Comparison of ENCODE assay signal across 1 cellular context in the genomic region with DNA sequence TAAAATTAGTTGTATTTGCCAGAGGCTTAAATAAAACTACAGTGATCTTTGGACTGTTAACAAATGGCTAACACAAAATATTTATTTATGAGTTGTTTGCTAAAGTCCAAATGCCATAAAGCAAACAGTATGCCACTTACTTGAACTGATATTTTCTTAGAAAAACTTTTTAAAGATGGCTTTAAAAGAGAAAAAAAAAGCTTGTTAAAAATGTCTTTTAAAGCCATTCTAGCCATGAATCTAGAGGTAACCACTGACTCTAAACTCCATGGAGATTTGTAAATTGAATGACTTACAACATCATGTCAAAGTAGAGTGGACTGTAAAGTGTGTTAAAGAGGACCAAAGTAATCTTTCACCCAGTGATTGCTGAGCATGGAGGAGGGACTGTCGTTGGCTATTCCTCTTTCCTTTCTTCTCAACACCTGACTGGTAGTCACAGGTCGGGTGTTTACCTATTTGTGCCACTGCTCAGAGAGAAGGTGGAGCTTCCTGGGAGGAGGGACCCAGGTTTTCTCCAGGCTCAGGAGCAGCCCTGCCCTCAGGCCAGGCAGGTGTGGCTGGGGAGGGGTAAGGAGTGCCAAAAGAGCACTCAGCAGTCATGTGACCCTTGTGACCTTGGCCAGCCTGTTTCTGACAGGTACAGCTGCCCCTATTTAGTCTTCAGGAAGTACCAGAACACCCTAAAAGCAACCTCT.
TF ChIP-seq lines count a peak whose summit lies in the region.

No MANE protein-coding gene starts in this region.

TF ChIP-seq in HepG2, 621 proteins besides CTCF, POLR2A, EP300 and RAD21 (continued from another document and continues in another):
- TF ChIP-seq, protein P1, sequence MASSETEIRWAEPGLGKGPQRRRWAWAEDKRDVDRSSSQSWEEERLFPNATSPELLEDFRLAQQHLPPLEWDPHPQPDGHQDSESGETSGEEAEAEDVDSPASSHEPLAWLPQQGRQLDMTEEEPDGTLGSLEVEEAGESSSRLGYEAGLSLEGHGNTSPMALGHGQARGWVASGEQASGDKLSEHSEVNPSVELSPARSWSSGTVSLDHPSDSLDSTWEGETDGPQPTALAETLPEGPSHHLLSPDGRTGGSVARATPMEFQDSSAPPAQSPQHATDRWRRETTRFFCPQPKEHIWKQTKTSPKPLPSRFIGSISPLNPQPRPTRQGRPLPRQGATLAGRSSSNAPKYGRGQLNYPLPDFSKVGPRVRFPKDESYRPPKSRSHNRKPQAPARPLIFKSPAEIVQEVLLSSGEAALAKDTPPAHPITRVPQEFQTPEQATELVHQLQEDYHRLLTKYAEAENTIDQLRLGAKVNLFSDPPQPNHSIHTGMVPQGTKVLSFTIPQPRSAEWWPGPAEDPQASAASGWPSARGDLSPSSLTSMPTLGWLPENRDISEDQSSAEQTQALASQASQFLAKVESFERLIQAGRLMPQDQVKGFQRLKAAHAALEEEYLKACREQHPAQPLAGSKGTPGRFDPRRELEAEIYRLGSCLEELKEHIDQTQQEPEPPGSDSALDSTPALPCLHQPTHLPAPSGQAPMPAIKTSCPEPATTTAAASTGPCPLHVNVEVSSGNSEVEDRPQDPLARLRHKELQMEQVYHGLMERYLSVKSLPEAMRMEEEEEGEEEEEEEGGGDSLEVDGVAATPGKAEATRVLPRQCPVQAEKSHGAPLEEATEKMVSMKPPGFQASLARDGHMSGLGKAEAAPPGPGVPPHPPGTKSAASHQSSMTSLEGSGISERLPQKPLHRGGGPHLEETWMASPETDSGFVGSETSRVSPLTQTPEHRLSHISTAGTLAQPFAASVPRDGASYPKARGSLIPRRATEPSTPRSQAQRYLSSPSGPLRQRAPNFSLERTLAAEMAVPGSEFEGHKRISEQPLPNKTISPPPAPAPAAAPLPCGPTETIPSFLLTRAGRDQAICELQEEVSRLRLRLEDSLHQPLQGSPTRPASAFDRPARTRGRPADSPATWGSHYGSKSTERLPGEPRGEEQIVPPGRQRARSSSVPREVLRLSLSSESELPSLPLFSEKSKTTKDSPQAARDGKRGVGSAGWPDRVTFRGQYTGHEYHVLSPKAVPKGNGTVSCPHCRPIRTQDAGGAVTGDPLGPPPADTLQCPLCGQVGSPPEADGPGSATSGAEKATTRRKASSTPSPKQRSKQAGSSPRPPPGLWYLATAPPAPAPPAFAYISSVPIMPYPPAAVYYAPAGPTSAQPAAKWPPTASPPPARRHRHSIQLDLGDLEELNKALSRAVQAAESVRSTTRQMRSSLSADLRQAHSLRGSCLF (CRISPR knock-in tag; IDR thresholded peaks at IDR 0.05; ENCODE audit: borderline replicate concordance) = no peak
- TF ChIP-seq BCL6 (CRISPR knock-in tag; IDR thresholded peaks at IDR 0.05) (peak; percentile 46; the same call in 1 of the 2 replicates), NFIC (IDR thresholded peaks at IDR 0.05; ENCODE audit: low read length) (peak; percentile 89), HNRNPUL1 (IDR thresholded peaks at IDR 0.05; ENCODE audit: low read depth, low read length) (no peak), ZNF782 (CRISPR knock-in tag; IDR thresholded peaks at IDR 0.05; ENCODE audit: borderline replicate concordance) (no peak), TOPORS (CRISPR knock-in tag; IDR thresholded peaks at IDR 0.05) (no peak), ELF4 (CRISPR knock-in tag; IDR thresholded peaks at IDR 0.05; ENCODE audit: borderline replicate concordance) (peak; percentile 52; the same call in 1 of the 2 replicates), NFATC3 (CRISPR knock-in tag; IDR thresholded peaks at IDR 0.05) (no peak), MYC (CRISPR knock-in tag; IDR thresholded peaks at IDR 0.05; ENCODE audit: borderline replicate concordance) (no peak; the same call in 1 of the 2 replicates), JARID2 (CRISPR knock-in tag; IDR thresholded peaks at IDR 0.05; ENCODE audit: insufficient replicate concordance) (peak; percentile 21), ZNF350 (CRISPR knock-in tag; IDR thresholded peaks at IDR 0.05; ENCODE audit: borderline replicate concordance, low read depth) (no peak), HES4 (CRISPR knock-in tag; IDR thresholded peaks at IDR 0.05; ENCODE audit: borderline replicate concordance) (no peak), HOXA9 (CRISPR knock-in tag; IDR thresholded peaks at IDR 0.05; ENCODE audit: borderline replicate concordance) (no peak), ZNF496 (CRISPR knock-in tag; IDR thresholded peaks at IDR 0.05; ENCODE audit: insufficient replicate concordance) (no peak), FIP1L1 (IDR thresholded peaks at IDR 0.05; ENCODE audit: borderline replicate concordance, insufficient read depth, low read depth, low read length) (no peak), U2AF2 (IDR thresholded peaks at IDR 0.05; ENCODE audit: low read depth, low read length) (no peak), MAF1 (CRISPR knock-in tag; IDR thresholded peaks at IDR 0.05; ENCODE audit: borderline replicate concordance) (no peak), NBN (conservative IDR thresholded peaks at IDR 0.05) (no peak), REPIN1 (CRISPR knock-in tag; IDR thresholded peaks at IDR 0.05; ENCODE audit: borderline replicate concordance, low read depth) (no peak), PITX1 (CRISPR knock-in tag; IDR thresholded peaks at IDR 0.05) (peak; percentile 79), ZFY (CRISPR knock-in tag; IDR thresholded peaks at IDR 0.05) (no peak)
- TF ChIP-seq, protein P2, sequence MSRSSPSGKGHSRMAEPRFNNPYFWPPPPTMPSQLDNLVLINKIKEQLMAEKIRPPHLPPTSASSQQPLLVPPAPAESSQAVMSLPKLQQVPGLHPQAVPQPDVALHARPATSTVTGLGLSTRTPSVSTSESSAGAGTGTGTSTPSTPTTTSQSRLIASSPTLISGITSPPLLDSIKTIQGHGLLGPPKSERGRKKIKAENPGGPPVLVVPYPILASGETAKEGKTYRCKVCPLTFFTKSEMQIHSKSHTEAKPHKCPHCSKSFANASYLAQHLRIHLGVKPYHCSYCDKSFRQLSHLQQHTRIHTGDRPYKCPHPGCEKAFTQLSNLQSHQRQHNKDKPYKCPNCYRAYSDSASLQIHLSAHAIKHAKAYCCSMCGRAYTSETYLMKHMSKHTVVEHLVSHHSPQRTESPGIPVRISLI (CRISPR knock-in tag; IDR thresholded peaks at IDR 0.05; ENCODE audit: borderline replicate concordance) = no peak
- TF ChIP-seq, protein P3, sequence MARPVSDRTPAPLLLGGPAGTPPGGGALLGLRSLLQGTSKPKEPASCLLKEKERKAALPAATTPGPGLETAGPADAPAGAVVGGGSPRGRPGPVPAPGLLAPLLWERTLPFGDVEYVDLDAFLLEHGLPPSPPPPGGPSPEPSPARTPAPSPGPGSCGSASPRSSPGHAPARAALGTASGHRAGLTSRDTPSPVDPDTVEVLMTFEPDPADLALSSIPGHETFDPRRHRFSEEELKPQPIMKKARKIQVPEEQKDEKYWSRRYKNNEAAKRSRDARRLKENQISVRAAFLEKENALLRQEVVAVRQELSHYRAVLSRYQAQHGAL (CRISPR knock-in tag; IDR thresholded peaks at IDR 0.05; ENCODE audit: not compliant biosample characterization) = no peak
- TF ChIP-seq, protein P4, sequence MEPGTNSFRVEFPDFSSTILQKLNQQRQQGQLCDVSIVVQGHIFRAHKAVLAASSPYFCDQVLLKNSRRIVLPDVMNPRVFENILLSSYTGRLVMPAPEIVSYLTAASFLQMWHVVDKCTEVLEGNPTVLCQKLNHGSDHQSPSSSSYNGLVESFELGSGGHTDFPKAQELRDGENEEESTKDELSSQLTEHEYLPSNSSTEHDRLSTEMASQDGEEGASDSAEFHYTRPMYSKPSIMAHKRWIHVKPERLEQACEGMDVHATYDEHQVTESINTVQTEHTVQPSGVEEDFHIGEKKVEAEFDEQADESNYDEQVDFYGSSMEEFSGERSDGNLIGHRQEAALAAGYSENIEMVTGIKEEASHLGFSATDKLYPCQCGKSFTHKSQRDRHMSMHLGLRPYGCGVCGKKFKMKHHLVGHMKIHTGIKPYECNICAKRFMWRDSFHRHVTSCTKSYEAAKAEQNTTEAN (CRISPR knock-in tag; conservative IDR thresholded peaks at IDR 0.05) = no peak
- TF ChIP-seq, protein P5, sequence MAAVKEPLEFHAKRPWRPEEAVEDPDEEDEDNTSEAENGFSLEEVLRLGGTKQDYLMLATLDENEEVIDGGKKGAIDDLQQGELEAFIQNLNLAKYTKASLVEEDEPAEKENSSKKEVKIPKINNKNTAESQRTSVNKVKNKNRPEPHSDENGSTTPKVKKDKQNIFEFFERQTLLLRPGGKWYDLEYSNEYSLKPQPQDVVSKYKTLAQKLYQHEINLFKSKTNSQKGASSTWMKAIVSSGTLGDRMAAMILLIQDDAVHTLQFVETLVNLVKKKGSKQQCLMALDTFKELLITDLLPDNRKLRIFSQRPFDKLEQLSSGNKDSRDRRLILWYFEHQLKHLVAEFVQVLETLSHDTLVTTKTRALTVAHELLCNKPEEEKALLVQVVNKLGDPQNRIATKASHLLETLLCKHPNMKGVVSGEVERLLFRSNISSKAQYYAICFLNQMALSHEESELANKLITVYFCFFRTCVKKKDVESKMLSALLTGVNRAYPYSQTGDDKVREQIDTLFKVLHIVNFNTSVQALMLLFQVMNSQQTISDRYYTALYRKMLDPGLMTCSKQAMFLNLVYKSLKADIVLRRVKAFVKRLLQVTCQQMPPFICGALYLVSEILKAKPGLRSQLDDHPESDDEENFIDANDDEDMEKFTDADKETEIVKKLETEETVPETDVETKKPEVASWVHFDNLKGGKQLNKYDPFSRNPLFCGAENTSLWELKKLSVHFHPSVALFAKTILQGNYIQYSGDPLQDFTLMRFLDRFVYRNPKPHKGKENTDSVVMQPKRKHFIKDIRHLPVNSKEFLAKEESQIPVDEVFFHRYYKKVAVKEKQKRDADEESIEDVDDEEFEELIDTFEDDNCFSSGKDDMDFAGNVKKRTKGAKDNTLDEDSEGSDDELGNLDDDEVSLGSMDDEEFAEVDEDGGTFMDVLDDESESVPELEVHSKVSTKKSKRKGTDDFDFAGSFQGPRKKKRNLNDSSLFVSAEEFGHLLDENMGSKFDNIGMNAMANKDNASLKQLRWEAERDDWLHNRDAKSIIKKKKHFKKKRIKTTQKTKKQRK (IDR thresholded peaks at IDR 0.05; ENCODE audit: low read length) = no peak
- TF ChIP-seq, protein P6, sequence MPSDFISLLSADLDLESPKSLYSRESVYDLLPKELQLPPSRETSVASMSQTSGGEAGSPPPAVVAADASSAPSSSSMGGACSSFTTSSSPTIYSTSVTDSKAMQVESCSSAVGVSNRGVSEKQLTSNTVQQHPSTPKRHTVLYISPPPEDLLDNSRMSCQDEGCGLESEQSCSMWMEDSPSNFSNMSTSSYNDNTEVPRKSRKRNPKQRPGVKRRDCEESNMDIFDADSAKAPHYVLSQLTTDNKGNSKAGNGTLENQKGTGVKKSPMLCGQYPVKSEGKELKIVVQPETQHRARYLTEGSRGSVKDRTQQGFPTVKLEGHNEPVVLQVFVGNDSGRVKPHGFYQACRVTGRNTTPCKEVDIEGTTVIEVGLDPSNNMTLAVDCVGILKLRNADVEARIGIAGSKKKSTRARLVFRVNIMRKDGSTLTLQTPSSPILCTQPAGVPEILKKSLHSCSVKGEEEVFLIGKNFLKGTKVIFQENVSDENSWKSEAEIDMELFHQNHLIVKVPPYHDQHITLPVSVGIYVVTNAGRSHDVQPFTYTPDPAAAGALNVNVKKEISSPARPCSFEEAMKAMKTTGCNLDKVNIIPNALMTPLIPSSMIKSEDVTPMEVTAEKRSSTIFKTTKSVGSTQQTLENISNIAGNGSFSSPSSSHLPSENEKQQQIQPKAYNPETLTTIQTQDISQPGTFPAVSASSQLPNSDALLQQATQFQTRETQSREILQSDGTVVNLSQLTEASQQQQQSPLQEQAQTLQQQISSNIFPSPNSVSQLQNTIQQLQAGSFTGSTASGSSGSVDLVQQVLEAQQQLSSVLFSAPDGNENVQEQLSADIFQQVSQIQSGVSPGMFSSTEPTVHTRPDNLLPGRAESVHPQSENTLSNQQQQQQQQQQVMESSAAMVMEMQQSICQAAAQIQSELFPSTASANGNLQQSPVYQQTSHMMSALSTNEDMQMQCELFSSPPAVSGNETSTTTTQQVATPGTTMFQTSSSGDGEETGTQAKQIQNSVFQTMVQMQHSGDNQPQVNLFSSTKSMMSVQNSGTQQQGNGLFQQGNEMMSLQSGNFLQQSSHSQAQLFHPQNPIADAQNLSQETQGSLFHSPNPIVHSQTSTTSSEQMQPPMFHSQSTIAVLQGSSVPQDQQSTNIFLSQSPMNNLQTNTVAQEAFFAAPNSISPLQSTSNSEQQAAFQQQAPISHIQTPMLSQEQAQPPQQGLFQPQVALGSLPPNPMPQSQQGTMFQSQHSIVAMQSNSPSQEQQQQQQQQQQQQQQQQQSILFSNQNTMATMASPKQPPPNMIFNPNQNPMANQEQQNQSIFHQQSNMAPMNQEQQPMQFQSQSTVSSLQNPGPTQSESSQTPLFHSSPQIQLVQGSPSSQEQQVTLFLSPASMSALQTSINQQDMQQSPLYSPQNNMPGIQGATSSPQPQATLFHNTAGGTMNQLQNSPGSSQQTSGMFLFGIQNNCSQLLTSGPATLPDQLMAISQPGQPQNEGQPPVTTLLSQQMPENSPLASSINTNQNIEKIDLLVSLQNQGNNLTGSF (CRISPR knock-in tag; IDR thresholded peaks at IDR 0.05) = no peak
- TF ChIP-seq, protein P7, sequence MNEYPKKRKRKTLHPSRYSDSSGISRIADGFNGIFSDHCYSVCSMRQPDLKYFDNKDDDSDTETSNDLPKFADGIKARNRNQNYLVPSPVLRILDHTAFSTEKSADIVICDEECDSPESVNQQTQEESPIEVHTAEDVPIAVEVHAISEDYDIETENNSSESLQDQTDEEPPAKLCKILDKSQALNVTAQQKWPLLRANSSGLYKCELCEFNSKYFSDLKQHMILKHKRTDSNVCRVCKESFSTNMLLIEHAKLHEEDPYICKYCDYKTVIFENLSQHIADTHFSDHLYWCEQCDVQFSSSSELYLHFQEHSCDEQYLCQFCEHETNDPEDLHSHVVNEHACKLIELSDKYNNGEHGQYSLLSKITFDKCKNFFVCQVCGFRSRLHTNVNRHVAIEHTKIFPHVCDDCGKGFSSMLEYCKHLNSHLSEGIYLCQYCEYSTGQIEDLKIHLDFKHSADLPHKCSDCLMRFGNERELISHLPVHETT (CRISPR knock-in tag; conservative IDR thresholded peaks at IDR 0.05) = no peak
- TF ChIP-seq, protein P8, sequence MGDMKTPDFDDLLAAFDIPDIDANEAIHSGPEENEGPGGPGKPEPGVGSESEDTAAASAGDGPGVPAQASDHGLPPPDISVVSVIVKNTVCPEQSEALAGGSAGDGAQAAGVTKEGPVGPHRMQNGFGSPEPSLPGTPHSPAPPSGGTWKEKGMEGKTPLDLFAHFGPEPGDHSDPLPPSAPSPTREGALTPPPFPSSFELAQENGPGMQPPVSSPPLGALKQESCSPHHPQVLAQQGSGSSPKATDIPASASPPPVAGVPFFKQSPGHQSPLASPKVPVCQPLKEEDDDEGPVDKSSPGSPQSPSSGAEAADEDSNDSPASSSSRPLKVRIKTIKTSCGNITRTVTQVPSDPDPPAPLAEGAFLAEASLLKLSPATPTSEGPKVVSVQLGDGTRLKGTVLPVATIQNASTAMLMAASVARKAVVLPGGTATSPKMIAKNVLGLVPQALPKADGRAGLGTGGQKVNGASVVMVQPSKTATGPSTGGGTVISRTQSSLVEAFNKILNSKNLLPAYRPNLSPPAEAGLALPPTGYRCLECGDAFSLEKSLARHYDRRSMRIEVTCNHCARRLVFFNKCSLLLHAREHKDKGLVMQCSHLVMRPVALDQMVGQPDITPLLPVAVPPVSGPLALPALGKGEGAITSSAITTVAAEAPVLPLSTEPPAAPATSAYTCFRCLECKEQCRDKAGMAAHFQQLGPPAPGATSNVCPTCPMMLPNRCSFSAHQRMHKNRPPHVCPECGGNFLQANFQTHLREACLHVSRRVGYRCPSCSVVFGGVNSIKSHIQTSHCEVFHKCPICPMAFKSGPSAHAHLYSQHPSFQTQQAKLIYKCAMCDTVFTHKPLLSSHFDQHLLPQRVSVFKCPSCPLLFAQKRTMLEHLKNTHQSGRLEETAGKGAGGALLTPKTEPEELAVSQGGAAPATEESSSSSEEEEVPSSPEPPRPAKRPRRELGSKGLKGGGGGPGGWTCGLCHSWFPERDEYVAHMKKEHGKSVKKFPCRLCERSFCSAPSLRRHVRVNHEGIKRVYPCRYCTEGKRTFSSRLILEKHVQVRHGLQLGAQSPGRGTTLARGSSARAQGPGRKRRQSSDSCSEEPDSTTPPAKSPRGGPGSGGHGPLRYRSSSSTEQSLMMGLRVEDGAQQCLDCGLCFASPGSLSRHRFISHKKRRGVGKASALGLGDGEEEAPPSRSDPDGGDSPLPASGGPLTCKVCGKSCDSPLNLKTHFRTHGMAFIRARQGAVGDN (CRISPR knock-in tag; IDR thresholded peaks at IDR 0.05) = peak; percentile 68
